In genomic region chr1:232226197-232226681, GRCh38 we compare ENCODE assay signal across 8 cellular contexts.
A peak's percentile ranks its signal among the peaks of the same experiment; 100 is the strongest.
DNase-seq lines count a peak whose midpoint lies in the region; ATAC-seq and TF ChIP-seq lines count a peak whose summit lies in the region.

No MANE protein-coding gene starts in this region.

- peak; percentile 64 for ATAC-seq in PC-3
- ATAC-seq in stimulated activated naive CD8-positive, alpha-beta T cell treated with anti-CD3 and anti-CD28 coated beads, Interleukin-15, Interleukin-2, amounts not matched to agents 100 U/mL and 50 U/mL, for 24 hours: peak; percentile 61
- no peak for ATAC-seq in stimulated activated naive B cell treated with anti-CD40 and anti-IgM and Interleukin-4, amounts not matched to agents 10 μg/mL and 1 μg/mL and 100 μg/mL, for 72 hours (replicated peaks)

- no peaks in the 10 kb centered on the region for H4K20me1 ChIP-seq in PC-3 (ENCODE audit: low read length)

- no peak for TF ChIP-seq POLR2A in breast epithelium (IDR thresholded peaks at IDR 0.05)

- intact Hi-C loops in MCF 10A (cut with micrococcal nuclease): loop anchor here (1.0 to 10.0 kb wide), 3 partner anchors 84 to 471 kb away; no protein-coding TSS in a partner anchor
- intact Hi-C loops in breast epithelium (cut with DNase I; ENCODE audit: low total_unique reads): no loop called here
- intact Hi-C loops in PC-3 (cut with micrococcal nuclease): no loop called here

- no peaks in the 10 kb centered on the region for H3K9me3 Mint-ChIP-seq in MCF 10A (ENCODE audit: unreplicated experiment)
- H3K9me3 Mint-ChIP-seq in stimulated activated naive B cell treated with anti-CD40 and anti-IgM and Interleukin-4, amounts not matched to agents 10 μg/mL and 1 μg/mL and 100 μg/mL, for 72 hours: peaks cover 3 to 5% of the 10 kb centered on the region in 2 donors

- POLR2A ChIA-PET in MCF 10A (lab: Yijun Ruan, JAX) (interaction anchor here (0.6 to 4.1 kb wide), 39 partner anchors 10 to 1368 kb away, joined by 3 to 45 read pairs (median 4); partner anchors contain the start of genes EXOC8, SIPA1L2 and SPRTN), PC-3 (lab: Charles Lee; ENCODE audit: unreplicated experiment) (interaction anchor here (0.6 kb wide), 1 partner anchor 47 kb away, joined by 27 read pairs; no protein-coding TSS in a partner anchor)

- no peaks in the 10 kb centered on the region for H3K79me2 ChIP-seq in PC-3 (ENCODE audit: low read length)

- peak overlapping the region; percentile 5 for H3K4me3 Mint-ChIP-seq in MCF 10A (ENCODE audit: unreplicated experiment)
- H3K4me3 Mint-ChIP-seq in stimulated activated naive B cell treated with anti-CD40 and anti-IgM and Interleukin-4, amounts not matched to agents 10 μg/mL and 1 μg/mL and 100 μg/mL, for 72 hours: no peak overlapping the region

- no peaks in the 10 kb centered on the region for H3K4me1 ChIP-seq in breast epithelium
- H3K4me1 ChIP-seq in PC-3 (ENCODE audit: insufficient read depth, low read length): peaks cover 50% of the 10 kb centered on the region

- DNase-seq in MCF 10A (ENCODE audit: unreplicated experiment) (peak; percentile 96), breast epithelium (ENCODE audit: low spot score in 2 of 2) (no peak), PC-3 (peak; percentile 97), epithelial cell of prostate (ENCODE audit: low read depth, low spot score) (peak; percentile 39), NCI-H187 treated with DMSO at 0.1 percent for 48 hours (lab: John Stamatoyannopoulos, UW) (no peak)
- DNase-seq in stimulated activated naive CD8-positive, alpha-beta T cell treated with anti-CD3 and anti-CD28 coated beads, Interleukin-15, Interleukin-2, amounts not matched to agents 100 U/mL and 50 U/mL, for 24 hours: peak; percentile 7
- DNase-seq in activated CD4-positive, CD25-positive, alpha-beta regulatory T cell (lab: John Stamatoyannopoulos, UW): no peak
- DNase-seq in stimulated activated naive B cell treated with anti-CD40 and anti-IgM and Interleukin-4, amounts not matched to agents 10 μg/mL and 1 μg/mL and 100 μg/mL, for 72 hours: no peak

- H3K4me1 Mint-ChIP-seq in MCF 10A (ENCODE audit: insufficient read depth, unreplicated experiment): peaks cover 53% of the 10 kb centered on the region
- no peaks in the 10 kb centered on the region for H3K4me1 Mint-ChIP-seq in stimulated activated naive B cell treated with anti-CD40 and anti-IgM and Interleukin-4, amounts not matched to agents 10 μg/mL and 1 μg/mL and 100 μg/mL, for 72 hours

- H3K4me3 ChIP-seq in breast epithelium: no peak overlapping the region
- H3K4me3 ChIP-seq in PC-3 (ENCODE audit: low read length): peak overlapping the region; percentile 25; the same call in 1 of the 2 replicates

- H3K27me3 ChIP-seq in breast epithelium (no peaks in the 10 kb centered on the region), PC-3 (ENCODE audit: low read length) (no peaks in the 10 kb centered on the region)

- H3K27me3 Mint-ChIP-seq in MCF 10A (ENCODE audit: insufficient read depth, unreplicated experiment): no peaks in the 10 kb centered on the region
- H3K27me3 Mint-ChIP-seq in stimulated activated naive B cell treated with anti-CD40 and anti-IgM and Interleukin-4, amounts not matched to agents 10 μg/mL and 1 μg/mL and 100 μg/mL, for 72 hours: peaks cover 9 to 10% of the 10 kb centered on the region in 2 donors

- H3K9me3 ChIP-seq in breast epithelium (no peaks in the 10 kb centered on the region), PC-3 (ENCODE audit: low read length) (no peaks in the 10 kb centered on the region)

- BruUV-seq in MCF 10A (replicated peaks; lab: Mats Ljungman, UMichigan) (no TSS peak), PC-3 (replicated peaks; lab: Mats Ljungman, UMichigan) (no TSS peak)

- H3K36me3 Mint-ChIP-seq in MCF 10A (ENCODE audit: insufficient read depth, unreplicated experiment): no peaks in the 10 kb centered on the region
- H3K36me3 Mint-ChIP-seq in stimulated activated naive B cell treated with anti-CD40 and anti-IgM and Interleukin-4, amounts not matched to agents 10 μg/mL and 1 μg/mL and 100 μg/mL, for 72 hours: peaks cover 0 to 1% of the 10 kb centered on the region in 2 donors

- TF ChIP-seq CTCF in MCF 10A (IDR thresholded peaks at IDR 0.05; ENCODE audit: unreplicated experiment) (no peak), breast epithelium (IDR thresholded peaks at IDR 0.05) (no peak), PC-3 (conservative IDR thresholded peaks at IDR 0.05; ENCODE audit: low read depth, low read length) (no peak)

- no peak overlapping the region for H3K9ac ChIP-seq in PC-3 (ENCODE audit: low read length)

- H3K36me3 ChIP-seq in breast epithelium (no peaks in the 10 kb centered on the region), PC-3 (ENCODE audit: low read depth, low read length) (no peaks in the 10 kb centered on the region)

- no peaks in the 10 kb centered on the region for H3K9me2 ChIP-seq in PC-3 (replicated peaks; ENCODE audit: low read length)

- CTCF ChIA-PET in MCF 10A (lab: Yijun Ruan, JAX): interaction anchor here (0.6 to 3.1 kb wide), 10 partner anchors 8 to 545 kb away, joined by 3 to 18 read pairs (median 4); no protein-coding TSS in a partner anchor
- CTCF ChIA-PET in PC-3 (lab: Charles Lee): interaction anchor here (0.5 to 1.2 kb wide), 5 partner anchors 58 to 1182 kb away, joined by 4 to 15 read pairs (median 4); no protein-coding TSS in a partner anchor

- peak overlapping the region; percentile 55 for H2AFZ ChIP-seq in PC-3 (ENCODE audit: low read length)

- no peak overlapping the region for H3K27ac ChIP-seq in breast epithelium
- peak overlapping the region; percentile 62 for H3K27ac ChIP-seq in PC-3 (ENCODE audit: low read length)
- peak overlapping the region; percentile 30 for H3K27ac ChIP-seq in epithelial cell of prostate

- peaks cover 9% of the 10 kb centered on the region for H3F3A ChIP-seq in PC-3 (ENCODE audit: low read length, unreplicated experiment)

- H3K27ac Mint-ChIP-seq in MCF 10A (ENCODE audit: low read depth, unreplicated experiment): peak overlapping the region; percentile 10
- no peak overlapping the region for H3K27ac Mint-ChIP-seq in stimulated activated naive B cell treated with anti-CD40 and anti-IgM and Interleukin-4, amounts not matched to agents 10 μg/mL and 1 μg/mL and 100 μg/mL, for 72 hours

- H3K4me2 ChIP-seq in PC-3 (ENCODE audit: low read length): peak overlapping the region; percentile 77

Comparison
In these comparisons a context has a peak if more than half of its experiments do, and no peak if none do; other contexts are left out.
1. DNase-seq: peak in MCF 10A (single experiment), PC-3 (single experiment), epithelial cell of prostate (single experiment) and stimulated activated naive CD8-positive, alpha-beta T cell treated with anti-CD3 and anti-CD28 coated beads, Interleukin-15, Interleukin-2, amounts not matched to agents 100 U/mL and 50 U/mL, for 24 hours (single experiment); none in breast epithelium (0 of 2), NCI-H187 treated with DMSO at 0.1 percent for 48 hours (single experiment), activated CD4-positive, CD25-positive, alpha-beta regulatory T cell (0 of 4) and stimulated activated naive B cell treated with anti-CD40 and anti-IgM and Interleukin-4, amounts not matched to agents 10 μg/mL and 1 μg/mL and 100 μg/mL, for 72 hours (single experiment).
2. H3K27ac ChIP-seq: peak in PC-3 (single experiment) and epithelial cell of prostate (single experiment); none in breast epithelium (0 of 2).
3. ATAC-seq: peak in PC-3 (single experiment) and stimulated activated naive CD8-positive, alpha-beta T cell treated with anti-CD3 and anti-CD28 coated beads, Interleukin-15, Interleukin-2, amounts not matched to agents 100 U/mL and 50 U/mL, for 24 hours (single experiment); none in stimulated activated naive B cell treated with anti-CD40 and anti-IgM and Interleukin-4, amounts not matched to agents 10 μg/mL and 1 μg/mL and 100 μg/mL, for 72 hours (0 of 2).